In genomic region chr21:36310016-36310415, GRCh38 we compare ENCODE assay signal across 9 cellular contexts. TPM values are rescaled to one million over a fixed set of nuclear protein-coding genes. Genes with fewer than 3 reads are reported as not detected.
DNase-seq lines count a peak whose midpoint lies in the region; ATAC-seq and TF ChIP-seq lines count a peak whose summit lies in the region.
"Had no signal": no experiment of that assay in that cellular context is flagged by ENCODE, and none has a peak within 500 bp of the region (broad histone marks: within the 10 kb centered on the region; RNA-seq: fewer than 3 reads in every experiment).

No MANE protein-coding gene starts in this region.

- peaks cover 2% of the 10 kb centered on the region for H3K9me3 Mint-ChIP-seq in CD4-positive, alpha-beta T cell
- peaks cover 9% of the 10 kb centered on the region for H3K9me3 Mint-ChIP-seq in osteocyte (ENCODE audit: unreplicated experiment)

- H3K27ac ChIP-seq in CD4-positive, alpha-beta T cell (ENCODE audit: low read depth, low read length): no peak overlapping the region
- H3K27ac ChIP-seq: BLaER1 treated with 17β-estradiol and CSF1 and Interleukin-3, amounts not matched to agents 10 nM and 100 nM had no signal

- no peaks in the 10 kb centered on the region for H3K9me3 ChIP-seq in CD4-positive, alpha-beta T cell (ENCODE audit: control insufficient read depth, low read length)

- POLR2A ChIA-PET in CD4-positive, alpha-beta T cell (lab: Charles Lee): interaction anchor here (0.8 to 1.8 kb wide), 5 partner anchors 9 to 21 kb away, joined by 4 to 18 read pairs (median 9); partner anchors contain the start of gene MORC3

- no peaks in the 10 kb centered on the region for H3K27me3 ChIP-seq in CD4-positive, alpha-beta T cell (ENCODE audit: control insufficient read depth, insufficient read depth, low read length)
- H3K27me3 ChIP-seq: BLaER1 treated with 17β-estradiol and CSF1 and Interleukin-3, amounts not matched to agents 10 nM and 100 nM had no signal

- peak overlapping the region; percentile 76 for H3K27ac Mint-ChIP-seq in CD4-positive, alpha-beta T cell
- H3K27ac Mint-ChIP-seq in osteocyte (ENCODE audit: unreplicated experiment): no peak overlapping the region

- H3K4me3 Mint-ChIP-seq in CD4-positive, alpha-beta T cell: no peak overlapping the region
- H3K4me3 Mint-ChIP-seq in osteocyte (ENCODE audit: unreplicated experiment): no peak overlapping the region

- CTCF ChIA-PET in CD4-positive, alpha-beta T cell (lab: Charles Lee): interaction anchor here (1.8 kb wide), 1 partner anchor 21 kb away, joined by 6 read pairs; no protein-coding TSS in a partner anchor

- intact Hi-C loops in CD4-positive, alpha-beta T cell (cut with DNase I, micrococcal nuclease): no loop called here

- H3K4me1 Mint-ChIP-seq in CD4-positive, alpha-beta T cell (ENCODE audit: low read depth): peaks cover 8% of the 10 kb centered on the region
- no peaks in the 10 kb centered on the region for H3K4me1 Mint-ChIP-seq in osteocyte (ENCODE audit: unreplicated experiment)

- ATAC-seq in CD4-positive, alpha-beta T cell (ENCODE audit: poor library complexity): peak; percentile 82
- ATAC-seq in GM19043 (IDR thresholded peaks at IDR 0.05; ENCODE audit: low read depth, unreplicated experiment) (peak; percentile 74), HG03108 (IDR thresholded peaks at IDR 0.05; ENCODE audit: unreplicated experiment) (peak; percentile 93), HG02938 (IDR thresholded peaks at IDR 0.05; ENCODE audit: unreplicated experiment) (no peak)

- TF ChIP-seq CTCF in CD4-positive, alpha-beta T cell (IDR thresholded peaks at IDR 0.05): no peak
- TF ChIP-seq CTCF in osteocyte (IDR thresholded peaks at IDR 0.05): no peak

- H3K27me3 Mint-ChIP-seq in CD4-positive, alpha-beta T cell: no peaks in the 10 kb centered on the region
- no peaks in the 10 kb centered on the region for H3K27me3 Mint-ChIP-seq in osteocyte (ENCODE audit: unreplicated experiment)

- H3K36me3 Mint-ChIP-seq in CD4-positive, alpha-beta T cell (ENCODE audit: low read depth): no peaks in the 10 kb centered on the region
- H3K36me3 Mint-ChIP-seq in osteocyte (ENCODE audit: unreplicated experiment): no peaks in the 10 kb centered on the region

- DNase-seq in CD4-positive, alpha-beta T cell: peak in 1 of 10 experiments; percentile 33
- peak; percentile 51 to 60 for DNase-seq in activated T-cell treated with anti-CD3 and anti-CD28 coated beads, Interleukin-2, amount 50 U/mL, for 48 hours
- DNase-seq in DMS 273 treated with DMSO at 0.1 percent for 48 hours (lab: John Stamatoyannopoulos, UW) (no peak), osteocyte (ENCODE audit: extremely low spot score, unreplicated experiment) (no peak), GOT3 (lab: John Stamatoyannopoulos, UW) (no peak)

RNA-seq across cellular contexts. Expression of gene MORC3, which starts 10.0 kb away (rescaled TPM):
- total RNA-seq in CD4-positive, alpha-beta T cell: 10 to 100 TPM; 70.2 to 71.0 TPM
- 27.8 and 31.1 TPM in 2 replicates for total RNA-seq in osteocyte

Comparison
In these comparisons a context has a peak if more than half of its experiments do, and no peak if none do; other contexts are left out.
1. DNase-seq: peak in activated T-cell treated with anti-CD3 and anti-CD28 coated beads, Interleukin-2, amount 50 U/mL, for 48 hours (2 of 2); none in DMS 273 treated with DMSO at 0.1 percent for 48 hours (single experiment), osteocyte (single experiment) and GOT3 (single experiment).